8 cellular contexts compared by ENCODE assay signal in genomic region chrX:17547658-17548057, GRCh38.
DNase-seq lines count a peak whose midpoint lies in the region; ATAC-seq and TF ChIP-seq lines count a peak whose summit lies in the region.

No MANE protein-coding gene starts in this region.

- TF ChIP-seq CTCF in esophagus muscularis mucosa (IDR thresholded peaks at IDR 0.05), result no peak
- TF ChIP-seq CTCF in CD4-positive, alpha-beta T cell (IDR thresholded peaks at IDR 0.05), result no peak

- peak; percentile 36 for ATAC-seq in GM18868 (IDR thresholded peaks at IDR 0.05; ENCODE audit: unreplicated experiment)
- ATAC-seq in HG02870 (IDR thresholded peaks at IDR 0.05; ENCODE audit: unreplicated experiment), result peak; percentile 69
- peak; percentile 36 for ATAC-seq in Right ventricle myocardium superior (ENCODE audit: poor library complexity)
- no peak for ATAC-seq in HG02970 (IDR thresholded peaks at IDR 0.05; ENCODE audit: low FRiP score, unreplicated experiment)
- no peak for ATAC-seq in CD4-positive, alpha-beta T cell (ENCODE audit: poor library complexity)

- no peaks in the 10 kb centered on the region for H3K9me3 Mint-ChIP-seq in CD4-positive, alpha-beta T cell

- H3K4me1 Mint-ChIP-seq in CD4-positive, alpha-beta T cell (ENCODE audit: low read depth), result no peaks in the 10 kb centered on the region

- no peak for TF ChIP-seq EP300 in esophagus muscularis mucosa (IDR thresholded peaks at IDR 0.05)

- no peaks in the 10 kb centered on the region for H3K36me3 ChIP-seq in esophagus muscularis mucosa

- H3K27me3 ChIP-seq in esophagus muscularis mucosa, result no peaks in the 10 kb centered on the region
- no peaks in the 10 kb centered on the region for H3K27me3 ChIP-seq in CD4-positive, alpha-beta T cell (ENCODE audit: control insufficient read depth, insufficient read depth, low read length)

- H3K9me3 ChIP-seq in esophagus muscularis mucosa, result no peaks in the 10 kb centered on the region
- H3K9me3 ChIP-seq in CD4-positive, alpha-beta T cell (ENCODE audit: control insufficient read depth, low read length), result no peaks in the 10 kb centered on the region

- TF ChIP-seq POLR2A in esophagus muscularis mucosa (IDR thresholded peaks at IDR 0.05; ENCODE audit: low read depth), result no peak

- POLR2A ChIA-PET in CD4-positive, alpha-beta T cell (lab: Charles Lee), result no interaction called here

- H3K36me3 Mint-ChIP-seq in CD4-positive, alpha-beta T cell (ENCODE audit: low read depth), result no peaks in the 10 kb centered on the region

- H3K4me1 ChIP-seq in esophagus muscularis mucosa, result peaks cover 0 to 22% (median 5%) of the 10 kb centered on the region in 4 donors

- H3K4me3 Mint-ChIP-seq in CD4-positive, alpha-beta T cell, result no peak overlapping the region

- no peak overlapping the region for H3K4me3 ChIP-seq in esophagus muscularis mucosa

- H3K27me3 Mint-ChIP-seq in CD4-positive, alpha-beta T cell, result no peaks in the 10 kb centered on the region

- CTCF ChIA-PET in CD4-positive, alpha-beta T cell (lab: Charles Lee), result no interaction called here

- H3K27ac Mint-ChIP-seq in CD4-positive, alpha-beta T cell, result no peak overlapping the region

- H3K27ac ChIP-seq in esophagus muscularis mucosa (replicated peaks in 1 of 4), result no peak overlapping the region
- no peak overlapping the region for H3K27ac ChIP-seq in CD4-positive, alpha-beta T cell (ENCODE audit: low read depth, low read length)

- WGBS in esophagus muscularis mucosa, result 58% methylated on average over 2 of the region's 2 CpGs

- DNase-seq in NCI-H774 (lab: John Stamatoyannopoulos, UW) (peak; percentile 13), Right ventricle myocardium superior (peak; percentile 67), SKM-1 (lab: John Stamatoyannopoulos, UW; ENCODE audit: unreplicated experiment) (no peak), esophagus muscularis mucosa (ENCODE audit: extremely low spot score) (no peak)
- DNase-seq in CD4-positive, alpha-beta T cell, result no peak

- intact Hi-C loops in Right ventricle myocardium superior (cut with DNase I), result no loop called here
- intact Hi-C loops in esophagus muscularis mucosa (cut with DNase I), result no loop called here
- intact Hi-C loops in CD4-positive, alpha-beta T cell (cut with DNase I, micrococcal nuclease), result no loop called here

Comparison
In these comparisons a context has a peak if more than half of its experiments do, and no peak if none do; other contexts are left out.
1. ATAC-seq: peak in GM18868 (single experiment), HG02870 (single experiment) and Right ventricle myocardium superior (single experiment); none in HG02970 (single experiment) and CD4-positive, alpha-beta T cell (single experiment).
2. DNase-seq: peak in NCI-H774 (single experiment) and Right ventricle myocardium superior (single experiment); none in SKM-1 (single experiment), esophagus muscularis mucosa (single experiment) and CD4-positive, alpha-beta T cell (0 of 10).